25 cellular contexts compared by ENCODE assay signal in genomic region chr1:96934282-96934681, GRCh38.
"Had no signal": no experiment of that assay in that cellular context is flagged by ENCODE, and none has a peak within 500 bp of the region (broad histone marks: within the 10 kb centered on the region; RNA-seq: fewer than 3 reads in every experiment).

No MANE protein-coding gene starts in this region.

- H3K4me3 Mint-ChIP-seq: activated B cell treated with CpG ODN at 0.5 μM for 24 hours; activated CD4-positive, alpha-beta T cell treated with anti-CD3 and anti-CD28 coated beads for 36 hours; activated T-cell treated with anti-CD3 and anti-CD28 coated beads, Interleukin-2, amount 50 U/mL, for 24 hours; activated T-helper 17 cell treated with anti-CD3 and anti-CD28 coated beads, Interleukin-2, amount 50 U/mL, for 72 hours; naive thymus-derived CD8-positive, alpha-beta T cell; stimulated activated memory B cell treated with anti-CD40 and anti-IgM and Interleukin-4, amounts not matched to agents 10 μg/mL and 1 μg/mL and 100 μg/mL, for 72 hours had no signal

- H3K36me3 ChIP-seq: brain microvascular endothelial cell, gastroesophageal sphincter, heart left ventricle, lower lobe of right lung, transverse colon, vagina had no signal

- H3K9me3 Mint-ChIP-seq: activated B cell treated with CpG ODN at 0.5 μM for 24 hours; activated naive CD4-positive, alpha-beta T cell treated with anti-CD3 and anti-CD28 coated beads, Interleukin-2, amount 50 U/mL, for 72 hours; activated T-cell treated with anti-CD3 and anti-CD28 coated beads, Interleukin-2, amount 50 U/mL, for 24 hours; activated T-helper 17 cell treated with anti-CD3 and anti-CD28 coated beads, Interleukin-2, amount 50 U/mL, for 72 hours; naive thymus-derived CD8-positive, alpha-beta T cell; stimulated activated memory B cell treated with anti-CD40 and anti-IgM and Interleukin-4, amounts not matched to agents 10 μg/mL and 1 μg/mL and 100 μg/mL, for 72 hours had no signal

- H3K27me3 ChIP-seq: brain microvascular endothelial cell, gastroesophageal sphincter, heart left ventricle, transverse colon, vagina had no signal

- H3K9me3 ChIP-seq: gastroesophageal sphincter, heart left ventricle, lower lobe of right lung, transverse colon, vagina had no signal

- H3K27me3 Mint-ChIP-seq: activated B cell treated with CpG ODN at 0.5 μM for 24 hours; activated CD4-positive, alpha-beta T cell treated with anti-CD3 and anti-CD28 coated beads for 36 hours; activated T-cell treated with anti-CD3 and anti-CD28 coated beads, Interleukin-2, amount 50 U/mL, for 24 hours; progenitor cell of endocrine pancreas; stimulated activated memory B cell treated with anti-CD40 and anti-IgM and Interleukin-4, amounts not matched to agents 10 μg/mL and 1 μg/mL and 100 μg/mL, for 72 hours had no signal

- DNase-seq: activated B cell treated with CpG ODN at 0.5 μM for 24 hours; activated CD4-positive, alpha-beta T cell treated with anti-CD3 and anti-CD28 coated beads for 36 hours; activated CD4-positive, alpha-beta T cell treated with anti-CD3 and anti-CD28 coated beads, Interleukin-2, amount 50 U/mL, for 4 hours; activated CD8-positive, alpha-beta memory T cell treated with anti-CD3 and anti-CD28 coated beads for 24 hours; activated CD8-positive, alpha-beta memory T cell treated with anti-CD3 and anti-CD28 coated beads, Interleukin-2, amount 50 U/mL, for 4 hours; activated T-cell treated with anti-CD3 and anti-CD28 coated beads, Interleukin-2, amount 50 U/mL, for 24 hours; aorta; brain microvascular endothelial cell; caudate nucleus; dermis blood vessel endothelial cell; effector CD8-positive, alpha-beta T cell; heart left ventricle; kidney; lower lobe of right lung; naive thymus-derived CD8-positive, alpha-beta T cell; stimulated activated CD4-positive, alpha-beta T cell treated with anti-CD3 and anti-CD28 coated beads, Interleukin-12 subunit alpha, Interleukin-12 subunit beta, amount 100 ng/mL, for 4 hours; stimulated activated CD4-positive, alpha-beta T cell treated with anti-CD3 and anti-CD28 coated beads, Interleukin-2, amount 100 ng/mL, for 24 hours; T-helper 9 cell; transverse colon had no signal

- H3K4me3 ChIP-seq: gastroesophageal sphincter, heart left ventricle, lower lobe of right lung, transverse colon, vagina had no signal

- H3K4me1 Mint-ChIP-seq: activated B cell treated with CpG ODN at 0.5 μM for 24 hours; activated CD4-positive, alpha-beta T cell treated with anti-CD3 and anti-CD28 coated beads for 36 hours; activated T-helper 17 cell treated with anti-CD3 and anti-CD28 coated beads, Interleukin-2, amount 50 U/mL, for 72 hours; naive thymus-derived CD8-positive, alpha-beta T cell; stimulated activated memory B cell treated with anti-CD40 and anti-IgM and Interleukin-4, amounts not matched to agents 10 μg/mL and 1 μg/mL and 100 μg/mL, for 72 hours had no signal

- H3K27ac Mint-ChIP-seq: activated B cell treated with CpG ODN at 0.5 μM for 24 hours; activated CD4-positive, alpha-beta T cell treated with anti-CD3 and anti-CD28 coated beads for 36 hours; activated naive CD4-positive, alpha-beta T cell treated with anti-CD3 and anti-CD28 coated beads, Interleukin-2, amount 50 U/mL, for 72 hours; activated T-cell treated with anti-CD3 and anti-CD28 coated beads, Interleukin-2, amount 50 U/mL, for 24 hours; activated T-helper 17 cell treated with anti-CD3 and anti-CD28 coated beads, Interleukin-2, amount 50 U/mL, for 72 hours; naive thymus-derived CD8-positive, alpha-beta T cell; progenitor cell of endocrine pancreas; stimulated activated memory B cell treated with anti-CD40 and anti-IgM and Interleukin-4, amounts not matched to agents 10 μg/mL and 1 μg/mL and 100 μg/mL, for 72 hours had no signal

- H3K4me1 ChIP-seq: heart left ventricle, lower lobe of right lung, vagina had no signal

- H3K27ac ChIP-seq: brain microvascular endothelial cell, gastroesophageal sphincter, heart left ventricle, lower lobe of right lung, vagina had no signal

- ATAC-seq: activated CD4-positive, alpha-beta T cell treated with anti-CD3 and anti-CD28 coated beads for 36 hours; activated naive CD4-positive, alpha-beta T cell treated with anti-CD3 and anti-CD28 coated beads, Interleukin-2, amount 50 U/mL, for 72 hours; activated T-helper 17 cell treated with anti-CD3 and anti-CD28 coated beads, Interleukin-2, amount 50 U/mL, for 72 hours; gastroesophageal sphincter; heart left ventricle; lower lobe of right lung; naive thymus-derived CD8-positive, alpha-beta T cell; stimulated activated memory B cell treated with anti-CD40 and anti-IgM and Interleukin-4, amounts not matched to agents 10 μg/mL and 1 μg/mL and 100 μg/mL, for 72 hours had no signal

- FAIRE-seq: kidney had no signal

- H3K36me3 Mint-ChIP-seq: activated naive CD4-positive, alpha-beta T cell treated with anti-CD3 and anti-CD28 coated beads, Interleukin-2, amount 50 U/mL, for 72 hours; naive thymus-derived CD8-positive, alpha-beta T cell; stimulated activated memory B cell treated with anti-CD40 and anti-IgM and Interleukin-4, amounts not matched to agents 10 μg/mL and 1 μg/mL and 100 μg/mL, for 72 hours had no signal
